Comparison of ENCODE assay signal across 24 cellular contexts in genomic region chr13:105513448-105513847, GRCh38. TPM values are rescaled to one million over a fixed set of nuclear protein-coding genes. Genes with fewer than 3 reads are reported as not detected.
"Had no signal": no experiment of that assay in that cellular context is flagged by ENCODE, and none has a peak within 500 bp of the region (broad histone marks: within the 10 kb centered on the region; RNA-seq: fewer than 3 reads in every experiment).

No MANE protein-coding gene starts in this region.

- H3K27me3 ChIP-seq: esophagus squamous epithelium, tibial nerve, uterus had no signal

- H3K4me1 ChIP-seq: esophagus squamous epithelium, tibial nerve, uterus had no signal

- DNase-seq: activated CD4-positive, alpha-beta memory T cell treated with anti-CD3 and anti-CD28 coated beads for 36 hours; activated CD4-positive, alpha-beta T cell treated with anti-CD3 and anti-CD28 coated beads for 36 hours; activated effector memory CD4-positive, alpha-beta T cell treated with Interleukin-2 at 50 U/mL for 16 hours; activated naive CD4-positive, alpha-beta T cell treated with anti-CD3 and anti-CD28 coated beads, Interleukin-2, amount 50 U/mL, for 16 hours; activated T-cell treated with anti-CD3 and anti-CD28 coated beads, Interleukin-2, amount 50 U/mL, for 4 hours; esophagus squamous epithelium; glutamatergic neuron; hypothalamus; kidney; left ventricle myocardium superior; mesenchymal stem cell; natural killer cell; nucleus accumbens; stimulated activated CD4-positive, alpha-beta T cell treated with anti-CD3 and anti-CD28 coated beads, Interleukin-2, amount 100 ng/mL, for 48 hours; stimulated activated naive CD4-positive, alpha-beta T cell; uterus had no signal

- H3K9me3 ChIP-seq: esophagus squamous epithelium, tibial nerve, uterus had no signal

- ATAC-seq: activated CD4-positive, alpha-beta T cell treated with anti-CD3 and anti-CD28 coated beads for 36 hours; activated T-cell treated with anti-CD3 and anti-CD28 coated beads, Interleukin-2, amount 50 U/mL, for 4 hours; left ventricle myocardium superior; natural killer cell had no signal

- H3K4me3 ChIP-seq: esophagus squamous epithelium, tibial nerve, uterus had no signal

- H3K36me3 ChIP-seq: esophagus squamous epithelium, tibial nerve, uterus had no signal

RNA-seq across cellular contexts. Expression of gene DAOA, which starts 47.6 kb away (rescaled TPM):
- total RNA-seq: activated CD4-positive, alpha-beta memory T cell treated with anti-CD3 and anti-CD28 coated beads for 36 hours; activated CD4-positive, alpha-beta T cell treated with anti-CD3 and anti-CD28 coated beads for 36 hours; activated T-cell treated with anti-CD3 and anti-CD28 coated beads, Interleukin-2, amount 50 U/mL, for 4 hours; astrocyte; bronchial epithelial cell; esophagus squamous epithelium; fibroblast of villous mesenchyme; kidney; left ventricle myocardium superior; natural killer cell; posterior vena cava; skeletal muscle tissue; subcutaneous adipose tissue; tibial nerve; uterus had no signal
- polyA plus RNA-seq: adipose tissue had no signal
